ENCODE assay signal across 15 cellular contexts in genomic region chr1:206709772-206710456, GRCh38. TPM values are rescaled to one million over a fixed set of nuclear protein-coding genes. Genes with fewer than 3 reads are reported as not detected.
DNase-seq lines count a peak whose midpoint lies in the region; ATAC-seq, FAIRE-seq and TF ChIP-seq lines count a peak whose summit lies in the region.
"Had no signal": no experiment of that assay in that cellular context is flagged by ENCODE, and none has a peak within 500 bp of the region (broad histone marks: within the 10 kb centered on the region; RNA-seq: fewer than 3 reads in every experiment).

No MANE protein-coding gene starts in this region.

- no peaks in the 10 kb centered on the region for H3K36me3 ChIP-seq in right atrium auricular region
- no peaks in the 10 kb centered on the region for H3K36me3 ChIP-seq in kidney (ENCODE audit: control insufficient read depth in 1 of 2, insufficient read depth in 2 of 2, low read length in 2 of 2)
- H3K36me3 ChIP-seq: esophagus squamous epithelium had no signal

- peaks cover 0 to 94% of the 10 kb centered on the region in 2 donors for H3K4me1 ChIP-seq in right atrium auricular region
- peaks cover 63 to 75% of the 10 kb centered on the region in 2 donors for H3K4me1 ChIP-seq in kidney (ENCODE audit: control insufficient read depth in 1 of 2, insufficient read depth in 1 of 2, low read depth in 1 of 2, low read length in 2 of 2)

- intact Hi-C loops in left ventricle myocardium superior (cut with micrococcal nuclease) (no loop called here), kidney (cut with DNase I) (no loop called here), posterior vena cava (cut with DNase I) (no loop called here)

- H3K27ac ChIP-seq in right atrium auricular region, result peak overlapping the region; percentile 45 to 68
- peak overlapping the region; percentile 0 to 32 for H3K27ac ChIP-seq in kidney (ENCODE audit: low read depth in 2 of 2, low read length in 2 of 2)
- H3K27ac ChIP-seq: esophagus squamous epithelium had no signal

- no peak overlapping the region for H3K9ac ChIP-seq in kidney (ENCODE audit: low read length in 2 of 2)

- DNase-seq in right atrium auricular region (ENCODE audit: low spot score) (no peak), left ventricle myocardium superior (no peak), amniotic epithelial cell (ENCODE audit: low read depth) (peak; percentile 41), kidney (no peak), posterior vena cava (ENCODE audit: low spot score) (no peak), NCI-H2107 treated with DMSO at 0.1 percent for 48 hours (lab: John Stamatoyannopoulos, UW; ENCODE audit: unreplicated experiment) (no peak), cortex of kidney (lab: John Stamatoyannopoulos, UW) (no peak)
- DNase-seq: activated effector memory CD4-positive, alpha-beta T cell treated with Interleukin-2 at 50 U/mL for 16 hours; C1 segment of cervical spinal cord; central memory CD4-positive, alpha-beta T cell; esophagus squamous epithelium; NCI-H1092 treated with DMSO at 0.1 percent for 48 hours; NCI-H748 treated with DMSO at 0.1 percent for 48 hours had no signal

- TF ChIP-seq CTCF in right atrium auricular region (IDR thresholded peaks at IDR 0.05) (no peak), kidney (IDR thresholded peaks at IDR 0.05; ENCODE audit: borderline replicate concordance, extremely low read depth, insufficient read depth) (no peak)

- no peaks in the 10 kb centered on the region for H3K9me3 ChIP-seq in right atrium auricular region
- H3K9me3 ChIP-seq in kidney (ENCODE audit: control insufficient read depth in 1 of 2, low read length in 2 of 2), result no peaks in the 10 kb centered on the region
- H3K9me3 ChIP-seq: esophagus squamous epithelium had no signal

- no peak for FAIRE-seq in kidney (lab: Jason Lieb, UNC)

- H3K4me3 ChIP-seq in right atrium auricular region, result no peak overlapping the region
- H3K4me3 ChIP-seq in kidney (ENCODE audit: low read length in 2 of 2), result no peak overlapping the region
- H3K4me3 ChIP-seq: esophagus squamous epithelium had no signal

- no peaks in the 10 kb centered on the region for H3K27me3 ChIP-seq in right atrium auricular region
- H3K27me3 ChIP-seq: esophagus squamous epithelium had no signal

- ATAC-seq in left ventricle myocardium superior (no peak), GM18868 (IDR thresholded peaks at IDR 0.05; ENCODE audit: unreplicated experiment) (no peak)
- ATAC-seq: activated CD4-positive, CD25-positive, alpha-beta regulatory T cell treated with anti-CD3 and anti-CD28 coated beads, Interleukin-2, amount 50 U/mL, for 24 hours had no signal

RNA-seq across cellular contexts. Expression of gene MAPKAPK2, which starts 25.2 kb away (rescaled TPM):
- total RNA-seq in right atrium auricular region (100 to 1,000 TPM; 136 to 158 TPM), left ventricle myocardium superior (228 TPM), kidney (113 TPM), posterior vena cava (100 to 1,000 TPM in 1 of 2 donors, 10 to 100 TPM in 1; 69.0 to 102 TPM)
- polyA plus RNA-seq in kidney (ENCODE audit: insufficient read depth, low read depth, low replicate concordance), result 84.5 TPM
